In genomic region chr18:36635414-36636096, GRCh38 we compare ENCODE assay signal across 15 cellular contexts.
A peak's percentile ranks its signal among the peaks of the same experiment; 100 is the strongest.
DNase-seq lines count a peak whose midpoint lies in the region; ATAC-seq and TF ChIP-seq lines count a peak whose summit lies in the region.
"Had no signal": no experiment of that assay in that cellular context is flagged by ENCODE, and none has a peak within 500 bp of the region (broad histone marks: within the 10 kb centered on the region; RNA-seq: fewer than 3 reads in every experiment).

No MANE protein-coding gene starts in this region.

- intact Hi-C loops in cardiac septum (cut with DNase I) (no loop called here), aorta (cut with DNase I) (no loop called here)

- no peak overlapping the region for H3K27ac ChIP-seq in coronary artery
- no peak overlapping the region for H3K27ac ChIP-seq in aorta (ENCODE audit: low read depth in 1 of 2, low read length in 2 of 2)
- H3K27ac ChIP-seq: esophagus squamous epithelium had no signal

- no peaks in the 10 kb centered on the region for H3K9me3 ChIP-seq in aorta (ENCODE audit: control insufficient read depth, low read length)
- H3K9me3 ChIP-seq: esophagus squamous epithelium had no signal

- ATAC-seq in GM19397 (IDR thresholded peaks at IDR 0.05; ENCODE audit: unreplicated experiment): peak; percentile 29
- ATAC-seq in HG02678 (IDR thresholded peaks at IDR 0.05; ENCODE audit: unreplicated experiment): peak; percentile 32
- ATAC-seq in aorta (ENCODE audit: low FRiP score): no peak
- ATAC-seq: activated CD8-positive, alpha-beta T cell treated with anti-CD3 and anti-CD28 coated beads for 36 hours; PC-3 had no signal

- H3K36me3 ChIP-seq in aorta (ENCODE audit: control insufficient read depth in 1 of 2, insufficient read depth in 2 of 2, low read length in 1 of 2): no peaks in the 10 kb centered on the region
- H3K36me3 ChIP-seq: esophagus squamous epithelium had no signal

- H3K4me1 ChIP-seq in aorta (ENCODE audit: control insufficient read depth in 1 of 2, insufficient read depth in 2 of 2, low read length in 2 of 2): peaks cover under 1% of the 10 kb centered on the region in 2 donors

- TF ChIP-seq CTCF in GM12865 (IDR thresholded peaks at IDR 0.05; ENCODE audit: insufficient read depth, low read depth, low read length, missing control alignments) (no peak), coronary artery (IDR thresholded peaks at IDR 0.05) (no peak)

- H3K27me3 ChIP-seq in aorta (ENCODE audit: control insufficient read depth in 1 of 2, insufficient read depth in 2 of 2, low read length in 1 of 2): no peaks in the 10 kb centered on the region
- H3K27me3 ChIP-seq: esophagus squamous epithelium had no signal

- 98% methylated on average over 2 of the region's 2 CpGs for WGBS in aorta, 2 donors

- H3K4me3 ChIP-seq in GM12865 (ENCODE audit: low read depth, low read length) (no peak overlapping the region), coronary artery (no peak overlapping the region), aorta (ENCODE audit: low read length in 2 of 2) (no peak overlapping the region)
- H3K4me3 ChIP-seq: esophagus squamous epithelium had no signal

- DNase-seq in GM12865 (ENCODE audit: low read depth) (peak; percentile 69), HuH-7.5 (ENCODE audit: low spot score) (peak; percentile 15), coronary artery (ENCODE audit: low spot score) (no peak), cardiac septum (ENCODE audit: low spot score) (no peak), aorta (no peak), GOT3 (lab: John Stamatoyannopoulos, UW) (no peak)
- DNase-seq: activated CD8-positive, alpha-beta T cell treated with anti-CD3 and anti-CD28 coated beads for 36 hours; activated naive CD4-positive, alpha-beta T cell treated with anti-CD3 and anti-CD28 coated beads, Interleukin-2, amount 10 ng/mL, durations not matched to agents 7 days and 5 days; central memory CD4-positive, alpha-beta T cell; esophagus squamous epithelium; NCI-H2081 treated with DMSO at 0.1 percent for 48 hours; PC-3; stimulated activated CD4-positive, alpha-beta T cell treated with anti-CD3 and anti-CD28 coated beads, Interleukin-15, amount 100 ng/mL, for 24 hours had no signal

Comparison
In these comparisons a context has a peak if more than half of its experiments do, and no peak if none do; other contexts are left out.
1. DNase-seq: peak in GM12865 (single experiment) and HuH-7.5 (single experiment); none in coronary artery (single experiment), cardiac septum (single experiment), aorta (0 of 2) and GOT3 (single experiment).